ENCODE assay signal across 8 cellular contexts in the genomic region with DNA sequence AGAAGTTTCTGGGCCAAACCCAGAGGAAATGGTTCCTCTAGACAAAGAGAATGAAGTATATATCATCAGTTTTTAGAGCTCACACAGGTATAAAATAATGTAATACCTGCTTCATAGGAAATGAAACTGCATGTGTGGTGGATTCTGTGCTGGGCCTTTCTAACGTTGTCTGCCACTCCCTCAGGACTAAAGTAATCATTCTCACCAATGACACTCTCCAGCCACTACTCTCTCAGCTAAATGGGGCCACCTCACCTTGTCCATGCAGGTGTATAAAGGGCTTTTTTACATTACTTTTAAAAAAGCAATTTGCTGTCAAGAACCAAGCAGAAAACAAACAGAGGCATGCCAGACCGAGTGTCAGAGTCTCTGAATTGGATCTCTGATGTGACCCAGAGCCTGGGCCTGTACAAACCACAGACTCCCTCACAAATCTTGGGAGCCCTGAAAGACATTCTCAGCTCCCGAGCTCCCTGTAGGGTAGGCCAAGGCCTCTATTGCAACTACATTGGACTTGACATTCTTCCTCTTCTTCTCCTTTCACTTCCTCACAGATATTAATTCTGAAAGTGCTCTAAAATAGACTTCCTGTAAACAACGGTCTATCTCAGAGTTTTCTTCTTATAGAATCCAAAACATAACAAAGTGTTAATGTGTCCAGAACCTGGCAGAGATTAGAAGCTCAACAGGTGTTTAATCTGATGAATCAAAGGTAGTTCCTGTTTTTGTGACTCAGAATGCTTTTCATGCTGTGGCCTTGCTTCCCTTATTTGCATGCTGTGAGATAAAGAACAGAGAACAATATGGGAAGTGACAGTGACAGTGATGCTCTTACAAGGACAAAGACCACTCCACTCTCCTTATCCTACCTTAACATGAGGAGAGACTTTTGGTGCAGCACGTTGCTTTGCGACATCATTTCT. TPM values are rescaled to one million over a fixed set of nuclear protein-coding genes. Genes with fewer than 3 reads are reported as not detected.
A peak's percentile ranks its signal among the peaks of the same experiment; 100 is the strongest.
DNase-seq lines count a peak whose midpoint lies in the region; ATAC-seq and TF ChIP-seq lines count a peak whose summit lies in the region.

No MANE protein-coding gene starts in this region.

- H2BK5ac ChIP-seq in mesendoderm (ENCODE audit: low read length) = no peak overlapping the region

- H2BK15ac ChIP-seq in mesendoderm (replicated peaks; ENCODE audit: low read depth) = no peak overlapping the region

- no peaks in the 10 kb centered on the region for H3K9me3 Mint-ChIP-seq in T-helper 1 cell treated with Interleukin-12 subunit alpha and Interleukin-12 subunit beta and Interleukin-4 antibody, amounts not matched to agents 30 μg/mL and 1 μg/mL, for 36 hours
- no peaks in the 10 kb centered on the region for H3K9me3 Mint-ChIP-seq in type B pancreatic cell

- intact Hi-C loops in Right ventricle myocardium superior (cut with DNase I) = no loop called here
- intact Hi-C loops in cardiac septum (cut with DNase I) = no loop called here

- peak overlapping the region; percentile 96 for H3K27ac Mint-ChIP-seq in T-helper 1 cell treated with Interleukin-12 subunit alpha and Interleukin-12 subunit beta and Interleukin-4 antibody, amounts not matched to agents 30 μg/mL and 1 μg/mL, for 36 hours
- H3K27ac Mint-ChIP-seq in type B pancreatic cell = no peak overlapping the region

- H2BK120ac ChIP-seq in mesendoderm (ENCODE audit: low read depth, low read length) = no peak overlapping the region

- H3K56ac ChIP-seq in mesendoderm (ENCODE audit: low read length) = no peak overlapping the region

- H4K8ac ChIP-seq in mesendoderm (ENCODE audit: low read depth, low read length) = no peak overlapping the region

- DNase-seq in Right ventricle myocardium superior = no peak
- DNase-seq in cardiac septum (ENCODE audit: low spot score) = no peak
- peak; percentile 74 for DNase-seq in mesendoderm
- no peak for DNase-seq in type B pancreatic cell (ENCODE audit: extremely low spot score, unreplicated experiment)
- DNase-seq in EL = no peak
- no peak for DNase-seq in activated CD4-positive, alpha-beta T cell treated with anti-CD3 and anti-CD28 coated beads, Interleukin-2, amount 50 U/mL, for 4 hours

- H3K27ac ChIP-seq in mesendoderm (ENCODE audit: low read depth, low read length) = no peak overlapping the region

- H3K18ac ChIP-seq in mesendoderm (ENCODE audit: low read length) = no peak overlapping the region

- no CpG with 5 or more reads among the region's 6 CpGs for WGBS in mesendoderm (ENCODE audit: extremely low coverage, insufficient coverage, low lambda C conversion rate)

- ATAC-seq in Right ventricle myocardium superior (ENCODE audit: poor library complexity) (peak; percentile 59), HG03095 (IDR thresholded peaks at IDR 0.05; ENCODE audit: unreplicated experiment) (peak; percentile 76)

- no peaks in the 10 kb centered on the region for H3K79me2 ChIP-seq in mesendoderm (ENCODE audit: control insufficient read depth, insufficient read depth, low read length)

- H3K4ac ChIP-seq in mesendoderm (ENCODE audit: low read depth, low read length) = no peak overlapping the region

- peaks cover 30% of the 10 kb centered on the region for H3K4me1 Mint-ChIP-seq in T-helper 1 cell treated with Interleukin-12 subunit alpha and Interleukin-12 subunit beta and Interleukin-4 antibody, amounts not matched to agents 30 μg/mL and 1 μg/mL, for 36 hours (ENCODE audit: low read depth)
- H3K4me1 Mint-ChIP-seq in type B pancreatic cell (ENCODE audit: unreplicated experiment) = no peaks in the 10 kb centered on the region

- H3K36me3 ChIP-seq in mesendoderm (ENCODE audit: control insufficient read depth, insufficient read depth, low read length) = no peaks in the 10 kb centered on the region

- H3K23ac ChIP-seq in mesendoderm (ENCODE audit: low read length) = no peak overlapping the region

- no peak for TF ChIP-seq CTCF in type B pancreatic cell (conservative IDR thresholded peaks at IDR 0.05)

- no peak overlapping the region for H3K9ac ChIP-seq in mesendoderm (ENCODE audit: low read length)

- no peaks in the 10 kb centered on the region for H3K27me3 Mint-ChIP-seq in T-helper 1 cell treated with Interleukin-12 subunit alpha and Interleukin-12 subunit beta and Interleukin-4 antibody, amounts not matched to agents 30 μg/mL and 1 μg/mL, for 36 hours (ENCODE audit: low read depth)
- H3K27me3 Mint-ChIP-seq in type B pancreatic cell = peaks cover 6% of the 10 kb centered on the region

- H3K4me3 Mint-ChIP-seq in T-helper 1 cell treated with Interleukin-12 subunit alpha and Interleukin-12 subunit beta and Interleukin-4 antibody, amounts not matched to agents 30 μg/mL and 1 μg/mL, for 36 hours = peak overlapping the region; percentile 75
- no peak overlapping the region for H3K4me3 Mint-ChIP-seq in type B pancreatic cell

- no peak overlapping the region for H3K4me2 ChIP-seq in mesendoderm (ENCODE audit: low read length)

- H2AK5ac ChIP-seq in mesendoderm (ENCODE audit: low read length) = no peak overlapping the region

- H3K4me1 ChIP-seq in mesendoderm (ENCODE audit: control insufficient read depth, low read depth, low read length) = no peaks in the 10 kb centered on the region

- no peaks in the 10 kb centered on the region for H3K79me1 ChIP-seq in mesendoderm (ENCODE audit: low read length)

- H4K5ac ChIP-seq in mesendoderm (ENCODE audit: low read length) = no peak overlapping the region

- no peaks in the 10 kb centered on the region for H3K27me3 ChIP-seq in mesendoderm (ENCODE audit: insufficient read depth, low read length, poor library complexity)

- peaks cover 24% of the 10 kb centered on the region for H3K36me3 Mint-ChIP-seq in T-helper 1 cell treated with Interleukin-12 subunit alpha and Interleukin-12 subunit beta and Interleukin-4 antibody, amounts not matched to agents 30 μg/mL and 1 μg/mL, for 36 hours (ENCODE audit: low read depth)
- no peaks in the 10 kb centered on the region for H3K36me3 Mint-ChIP-seq in type B pancreatic cell

- no peak overlapping the region for H3K4me3 ChIP-seq in mesendoderm (ENCODE audit: low read length)

RNA-seq across cellular contexts. Expression of a gene that starts 8.6 kb away (rescaled TPM):
- 0.56 TPM for total RNA-seq in Right ventricle myocardium superior
- 0.35 TPM for total RNA-seq in cardiac septum
- 0.94 TPM for polyA plus RNA-seq in mesendoderm (2013, experiment 1 of 2)
- polyA plus RNA-seq in mesendoderm (2013, experiment 2 of 2) = 0.97 TPM
- 0.40 and 1.0 TPM in 2 replicates for total RNA-seq in type B pancreatic cell (ENCODE audit: low replicate concordance)

RNA-seq across cellular contexts. Expression of a gene that starts 58.3 kb away (rescaled TPM):
- 21.1 TPM for total RNA-seq in Right ventricle myocardium superior
- total RNA-seq in cardiac septum = 31.1 TPM
- polyA plus RNA-seq in mesendoderm (2013, experiment 1 of 2) = 1.6 TPM
- 1.3 TPM for polyA plus RNA-seq in mesendoderm (2013, experiment 2 of 2)
- 10.6 and 20.9 TPM in 2 replicates for total RNA-seq in type B pancreatic cell (ENCODE audit: low replicate concordance)
